Comparison of ENCODE assay signal across 29 cellular contexts in genomic region chr1:194629011-194629410, GRCh38.
"Had no signal": no experiment of that assay in that cellular context is flagged by ENCODE, and none has a peak within 500 bp of the region (broad histone marks: within the 10 kb centered on the region; RNA-seq: fewer than 3 reads in every experiment).

No MANE protein-coding gene starts in this region.

- H3K27me3 ChIP-seq: adrenal gland, brain microvascular endothelial cell had no signal

- DNase-seq: activated B cell treated with CpG ODN at 0.5 μM for 24 hours; activated CD4-positive, alpha-beta memory T cell treated with anti-CD3 and anti-CD28 coated beads, Interleukin-2, amount 10 ng/mL, durations not matched to agents 7 days and 5 days; activated CD4-positive, alpha-beta T cell treated with anti-CD3 and anti-CD28 coated beads for 1 hour; activated CD4-positive, alpha-beta T cell treated with anti-CD3 and anti-CD28 coated beads, Interleukin-2, amount 10 ng/mL, durations not matched to agents 24 days and 14 days; activated CD8-positive, alpha-beta memory T cell treated with anti-CD3 and anti-CD28 coated beads, Interleukin-2, amount 50 U/mL, for 4 hours; activated naive CD4-positive, alpha-beta T cell treated with anti-CD3 and anti-CD28 coated beads, Interleukin-2, amount 50 U/mL, for 16 hours; activated naive CD8-positive, alpha-beta T cell treated with anti-CD3 and anti-CD28 coated beads, Interleukin-2, amount 10 ng/mL, durations not matched to agents 7 days and 5 days; activated T-cell treated with anti-CD3 and anti-CD28 coated beads, Interleukin-2, amount 50 U/mL, for 72 hours; adrenal gland; aorta; brain microvascular endothelial cell; cerebellar nuclear complex; Kasumi-1; KBM-7; NCI-H1092; NCI-H1417; NCI-H1930; NCI-H2171; NCI-H2227 treated with DMSO at 0.1 percent for 48 hours; NCI-H446 treated with DMSO at 0.1 percent for 48 hours; NCI-H524 treated with DMSO at 0.1 percent for 48 hours; NCI-H82; RPMI8226; T-cell; T-helper 2 cell; T1000 had no signal

- H3K4me1 Mint-ChIP-seq: activated B cell treated with CpG ODN at 0.5 μM for 24 hours; activated CD4-positive, alpha-beta memory T cell treated with anti-CD3 and anti-CD28 coated beads, Interleukin-2, amount 10 ng/mL, durations not matched to agents 7 days and 5 days; activated CD4-positive, alpha-beta T cell treated with anti-CD3 and anti-CD28 coated beads, Interleukin-2, amount 10 ng/mL, durations not matched to agents 24 days and 14 days; activated naive CD8-positive, alpha-beta T cell treated with anti-CD3 and anti-CD28 coated beads, Interleukin-2, amount 10 ng/mL, durations not matched to agents 7 days and 5 days; T-cell had no signal

- FAIRE-seq: TTC549 had no signal

- H3K9me3 Mint-ChIP-seq: activated B cell treated with CpG ODN at 0.5 μM for 24 hours; activated CD4-positive, alpha-beta memory T cell treated with anti-CD3 and anti-CD28 coated beads, Interleukin-2, amount 10 ng/mL, durations not matched to agents 7 days and 5 days; activated CD4-positive, alpha-beta T cell treated with anti-CD3 and anti-CD28 coated beads, Interleukin-2, amount 10 ng/mL, durations not matched to agents 24 days and 14 days; activated T-helper 2 cell treated with anti-CD3 and anti-CD28 coated beads, Interferon-gamma antibody, Interleukin-2, Interleukin-4, amounts not matched to agents 10 μg/mL and 5 μg/mL and 100 μg/mL, durations not matched to agents 14 hours and 24 hours and 36 hours had no signal

- H3K4me3 Mint-ChIP-seq: activated B cell treated with CpG ODN at 0.5 μM for 24 hours; activated CD4-positive, alpha-beta memory T cell treated with anti-CD3 and anti-CD28 coated beads, Interleukin-2, amount 10 ng/mL, durations not matched to agents 7 days and 5 days; activated CD4-positive, alpha-beta T cell treated with anti-CD3 and anti-CD28 coated beads, Interleukin-2, amount 10 ng/mL, durations not matched to agents 24 days and 14 days; activated naive CD8-positive, alpha-beta T cell treated with anti-CD3 and anti-CD28 coated beads, Interleukin-2, amount 10 ng/mL, durations not matched to agents 7 days and 5 days; activated T-cell treated with anti-CD3 and anti-CD28 coated beads, Interleukin-2, amount 50 U/mL, for 72 hours; T-cell had no signal

- H3K9me3 ChIP-seq: adrenal gland had no signal

- H3K27me3 Mint-ChIP-seq: activated B cell treated with CpG ODN at 0.5 μM for 24 hours; activated CD4-positive, alpha-beta memory T cell treated with anti-CD3 and anti-CD28 coated beads, Interleukin-2, amount 10 ng/mL, durations not matched to agents 7 days and 5 days; activated CD4-positive, alpha-beta T cell treated with anti-CD3 and anti-CD28 coated beads, Interleukin-2, amount 10 ng/mL, durations not matched to agents 24 days and 14 days; activated naive CD8-positive, alpha-beta T cell treated with anti-CD3 and anti-CD28 coated beads, Interleukin-2, amount 10 ng/mL, durations not matched to agents 7 days and 5 days; T-cell had no signal

- H3K27ac ChIP-seq: adrenal gland, brain microvascular endothelial cell, SK-N-MC had no signal

- H3K27ac Mint-ChIP-seq: activated B cell treated with CpG ODN at 0.5 μM for 24 hours; activated CD4-positive, alpha-beta memory T cell treated with anti-CD3 and anti-CD28 coated beads, Interleukin-2, amount 10 ng/mL, durations not matched to agents 7 days and 5 days; activated CD4-positive, alpha-beta T cell treated with anti-CD3 and anti-CD28 coated beads, Interleukin-2, amount 10 ng/mL, durations not matched to agents 24 days and 14 days; activated naive CD8-positive, alpha-beta T cell treated with anti-CD3 and anti-CD28 coated beads, Interleukin-2, amount 10 ng/mL, durations not matched to agents 7 days and 5 days; activated T-cell treated with anti-CD3 and anti-CD28 coated beads, Interleukin-2, amount 50 U/mL, for 72 hours; activated T-helper 2 cell treated with anti-CD3 and anti-CD28 coated beads, Interferon-gamma antibody, Interleukin-2, Interleukin-4, amounts not matched to agents 10 μg/mL and 5 μg/mL and 100 μg/mL, durations not matched to agents 14 hours and 24 hours and 36 hours; T-cell had no signal

- H3K36me3 Mint-ChIP-seq: activated naive CD8-positive, alpha-beta T cell treated with anti-CD3 and anti-CD28 coated beads, Interleukin-2, amount 10 ng/mL, durations not matched to agents 7 days and 5 days; T-cell had no signal

- H3K4me1 ChIP-seq: adrenal gland had no signal

- H3K4me3 ChIP-seq: adrenal gland, SK-N-MC had no signal

- H3K36me3 ChIP-seq: adrenal gland, brain microvascular endothelial cell had no signal
